ENCODE assay signal across 8 cellular contexts in genomic region chr1:51237313-51237700, GRCh38. TPM values are rescaled to one million over a fixed set of nuclear protein-coding genes. Genes with fewer than 3 reads are reported as not detected.
DNase-seq lines count a peak whose midpoint lies in the region; ATAC-seq and TF ChIP-seq lines count a peak whose summit lies in the region.

No MANE protein-coding gene starts in this region.

- WGBS in tibial nerve, 2 donors = 3 to 5% methylated on average over 9 of the region's 9 CpGs

- H3K27ac ChIP-seq in layer of hippocampus (ENCODE audit: low read depth, low read length) = peak overlapping the region; percentile 94
- H3K27ac ChIP-seq in tibial nerve = peak overlapping the region; percentile 91 to 99 (median 95)

- no peaks in the 10 kb centered on the region for H3K9me3 ChIP-seq in tibial nerve

- H3K27me3 ChIP-seq in layer of hippocampus (ENCODE audit: control insufficient read depth, insufficient read depth, low read length) = no peaks in the 10 kb centered on the region
- no peaks in the 10 kb centered on the region for H3K27me3 ChIP-seq in tibial nerve

- TF ChIP-seq POLR2A in tibial nerve (IDR thresholded peaks at IDR 0.05) = no peak

- no peak for TF ChIP-seq CTCF in astrocyte of the spinal cord (IDR thresholded peaks at IDR 0.05; ENCODE audit: low read depth, low read length)
- TF ChIP-seq CTCF in tibial nerve (IDR thresholded peaks at IDR 0.05) = no peak

- H3K4me3 ChIP-seq in astrocyte of the spinal cord (ENCODE audit: low read depth, low read length) = peak overlapping the region; percentile 92
- H3K4me3 ChIP-seq in tibial nerve = peak overlapping the region; percentile 76 to 96 (median 84)

- no peaks in the 10 kb centered on the region for H3K36me3 ChIP-seq in tibial nerve

- DNase-seq in NCI-H2171 treated with DMSO at 0.1 percent for 48 hours (lab: John Stamatoyannopoulos, UW) (peak; percentile 34), NCI-H2171 (lab: John Stamatoyannopoulos, UW) (no peak), astrocyte of the spinal cord (ENCODE audit: low read depth, low spot score) (no peak), tibial nerve (ENCODE audit: low spot score in 2 of 2) (no peak)
- no peak for DNase-seq in NK-92 treated with Interleukin-12 subunit alpha and Interleukin-12 subunit beta, amount 100 ng/mL, for 24 hours (lab: John Stamatoyannopoulos, UW)

- in situ Hi-C loops in astrocyte of the spinal cord (cut with HindIII; ENCODE audit: low sequenced_read_pairs) = no loop called here

- H3K4me1 ChIP-seq in tibial nerve = peaks cover 0 to 58% (median 31%) of the 10 kb centered on the region in 4 donors

- ATAC-seq in GM21423 (IDR thresholded peaks at IDR 0.05; ENCODE audit: unreplicated experiment) = no peak
- no peak for ATAC-seq in GM19395 (IDR thresholded peaks at IDR 0.05; ENCODE audit: unreplicated experiment)

- no peak for TF ChIP-seq EP300 in tibial nerve (IDR thresholded peaks at IDR 0.05)

RNA-seq across cellular contexts. Expression of gene RNF11, which starts 1.2 kb away (rescaled TPM):
- 10 to 100 TPM; 56.7 to 84.3 (median 76.2) TPM for total RNA-seq in tibial nerve
